1 cellular context compared by ENCODE assay signal in the genomic region with DNA sequence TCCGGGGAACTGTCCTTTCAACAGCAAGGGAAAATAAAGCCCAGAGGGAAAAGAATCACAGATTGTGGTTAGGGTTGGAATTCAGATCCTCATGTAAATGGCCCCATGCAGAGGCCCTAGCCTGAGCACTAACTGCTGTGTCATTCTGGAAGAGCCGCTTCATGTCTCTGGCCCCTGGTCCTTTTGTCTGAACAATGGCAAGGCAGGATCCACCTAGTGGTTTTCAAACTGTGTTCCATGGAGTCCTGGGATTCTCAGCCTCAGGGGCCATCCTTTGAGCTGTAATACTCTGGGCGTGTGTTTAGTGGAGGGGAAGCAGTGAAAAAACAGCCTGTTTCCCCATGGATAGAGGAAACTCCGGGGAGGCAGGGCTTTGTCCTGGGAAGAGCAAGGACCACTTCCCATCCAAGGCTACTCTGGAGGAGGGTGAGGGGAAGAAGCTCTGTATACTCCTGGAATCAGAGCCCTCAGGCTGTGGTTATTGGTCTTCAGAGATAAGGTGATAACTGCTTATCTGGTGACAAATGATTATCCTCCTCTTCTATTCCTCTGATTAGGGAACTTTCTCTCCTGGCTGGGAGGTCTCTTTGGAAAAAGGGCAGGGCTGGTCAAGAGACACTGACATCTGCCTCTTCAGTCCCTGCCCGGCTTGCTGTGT.
TF ChIP-seq lines count a peak whose summit lies in the region.

No MANE protein-coding gene starts in this region.

TF ChIP-seq in WTC11, 78 proteins besides CTCF, POLR2A, EP300 and RAD21 (continued from another document):
- TF ChIP-seq, protein P1, sequence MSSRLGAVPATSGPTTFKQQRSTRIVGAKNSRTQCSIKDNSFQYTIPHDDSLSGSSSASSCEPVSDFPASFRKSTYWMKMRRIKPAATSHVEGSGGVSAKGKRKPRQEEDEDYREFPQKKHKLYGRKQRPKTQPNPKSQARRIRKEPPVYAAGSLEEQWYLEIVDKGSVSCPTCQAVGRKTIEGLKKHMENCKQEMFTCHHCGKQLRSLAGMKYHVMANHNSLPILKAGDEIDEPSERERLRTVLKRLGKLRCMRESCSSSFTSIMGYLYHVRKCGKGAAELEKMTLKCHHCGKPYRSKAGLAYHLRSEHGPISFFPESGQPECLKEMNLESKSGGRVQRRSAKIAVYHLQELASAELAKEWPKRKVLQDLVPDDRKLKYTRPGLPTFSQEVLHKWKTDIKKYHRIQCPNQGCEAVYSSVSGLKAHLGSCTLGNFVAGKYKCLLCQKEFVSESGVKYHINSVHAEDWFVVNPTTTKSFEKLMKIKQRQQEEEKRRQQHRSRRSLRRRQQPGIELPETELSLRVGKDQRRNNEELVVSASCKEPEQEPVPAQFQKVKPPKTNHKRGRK (CRISPR knock-in tag; IDR thresholded peaks at IDR 0.05; ENCODE audit: borderline replicate concordance), result no peak
- TF ChIP-seq, protein P2, sequence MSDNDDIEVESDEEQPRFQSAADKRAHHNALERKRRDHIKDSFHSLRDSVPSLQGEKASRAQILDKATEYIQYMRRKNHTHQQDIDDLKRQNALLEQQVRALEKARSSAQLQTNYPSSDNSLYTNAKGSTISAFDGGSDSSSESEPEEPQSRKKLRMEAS (CRISPR knock-in tag; IDR thresholded peaks at IDR 0.05), result no peak
- TF ChIP-seq JUN (CRISPR knock-in tag; IDR thresholded peaks at IDR 0.05) (no peak), CREB1 (CRISPR knock-in tag; IDR thresholded peaks at IDR 0.05) (no peak)
- TF ChIP-seq, protein P3, sequence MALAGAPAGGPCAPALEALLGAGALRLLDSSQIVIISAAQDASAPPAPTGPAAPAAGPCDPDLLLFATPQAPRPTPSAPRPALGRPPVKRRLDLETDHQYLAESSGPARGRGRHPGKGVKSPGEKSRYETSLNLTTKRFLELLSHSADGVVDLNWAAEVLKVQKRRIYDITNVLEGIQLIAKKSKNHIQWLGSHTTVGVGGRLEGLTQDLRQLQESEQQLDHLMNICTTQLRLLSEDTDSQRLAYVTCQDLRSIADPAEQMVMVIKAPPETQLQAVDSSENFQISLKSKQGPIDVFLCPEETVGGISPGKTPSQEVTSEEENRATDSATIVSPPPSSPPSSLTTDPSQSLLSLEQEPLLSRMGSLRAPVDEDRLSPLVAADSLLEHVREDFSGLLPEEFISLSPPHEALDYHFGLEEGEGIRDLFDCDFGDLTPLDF (CRISPR knock-in tag; IDR thresholded peaks at IDR 0.05), result no peak
